In the genomic region with DNA sequence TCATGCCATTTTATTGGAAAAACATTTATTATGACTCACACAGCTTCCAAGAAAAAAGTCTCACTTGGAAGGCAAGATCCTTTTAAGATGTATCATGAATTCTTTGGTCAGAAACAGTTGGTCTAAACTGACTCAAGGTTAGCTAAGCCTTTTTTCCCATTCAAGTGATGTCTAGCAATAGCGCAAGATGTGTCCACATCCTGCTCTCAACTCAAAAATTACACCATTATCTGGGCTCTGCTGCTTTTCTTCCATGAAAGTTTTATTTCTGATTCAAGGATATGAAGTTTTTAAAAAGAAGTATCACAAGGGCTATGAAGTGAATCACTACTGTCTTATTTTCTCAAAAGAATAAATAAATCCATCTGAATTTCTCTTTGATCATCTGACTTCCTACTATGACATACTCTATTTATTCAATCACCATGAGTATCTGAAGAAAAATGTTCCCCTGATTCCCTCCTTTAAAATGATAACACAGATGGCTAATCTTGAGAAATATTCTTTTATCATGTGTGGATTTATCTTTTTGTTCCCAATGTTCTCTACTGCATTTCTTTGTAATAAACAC, we compare ENCODE assay signal across 1 cellular context.
TF ChIP-seq lines count a peak whose summit lies in the region.

No MANE protein-coding gene starts in this region.

TF ChIP-seq in A549, 52 proteins besides CTCF, POLR2A, EP300 and RAD21 (continued from another document):
- TF ChIP-seq, protein P1, sequence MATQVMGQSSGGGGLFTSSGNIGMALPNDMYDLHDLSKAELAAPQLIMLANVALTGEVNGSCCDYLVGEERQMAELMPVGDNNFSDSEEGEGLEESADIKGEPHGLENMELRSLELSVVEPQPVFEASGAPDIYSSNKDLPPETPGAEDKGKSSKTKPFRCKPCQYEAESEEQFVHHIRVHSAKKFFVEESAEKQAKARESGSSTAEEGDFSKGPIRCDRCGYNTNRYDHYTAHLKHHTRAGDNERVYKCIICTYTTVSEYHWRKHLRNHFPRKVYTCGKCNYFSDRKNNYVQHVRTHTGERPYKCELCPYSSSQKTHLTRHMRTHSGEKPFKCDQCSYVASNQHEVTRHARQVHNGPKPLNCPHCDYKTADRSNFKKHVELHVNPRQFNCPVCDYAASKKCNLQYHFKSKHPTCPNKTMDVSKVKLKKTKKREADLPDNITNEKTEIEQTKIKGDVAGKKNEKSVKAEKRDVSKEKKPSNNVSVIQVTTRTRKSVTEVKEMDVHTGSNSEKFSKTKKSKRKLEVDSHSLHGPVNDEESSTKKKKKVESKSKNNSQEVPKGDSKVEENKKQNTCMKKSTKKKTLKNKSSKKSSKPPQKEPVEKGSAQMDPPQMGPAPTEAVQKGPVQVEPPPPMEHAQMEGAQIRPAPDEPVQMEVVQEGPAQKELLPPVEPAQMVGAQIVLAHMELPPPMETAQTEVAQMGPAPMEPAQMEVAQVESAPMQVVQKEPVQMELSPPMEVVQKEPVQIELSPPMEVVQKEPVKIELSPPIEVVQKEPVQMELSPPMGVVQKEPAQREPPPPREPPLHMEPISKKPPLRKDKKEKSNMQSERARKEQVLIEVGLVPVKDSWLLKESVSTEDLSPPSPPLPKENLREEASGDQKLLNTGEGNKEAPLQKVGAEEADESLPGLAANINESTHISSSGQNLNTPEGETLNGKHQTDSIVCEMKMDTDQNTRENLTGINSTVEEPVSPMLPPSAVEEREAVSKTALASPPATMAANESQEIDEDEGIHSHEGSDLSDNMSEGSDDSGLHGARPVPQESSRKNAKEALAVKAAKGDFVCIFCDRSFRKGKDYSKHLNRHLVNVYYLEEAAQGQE (IDR thresholded peaks at IDR 0.05), result no peak
- TF ChIP-seq, protein P2, sequence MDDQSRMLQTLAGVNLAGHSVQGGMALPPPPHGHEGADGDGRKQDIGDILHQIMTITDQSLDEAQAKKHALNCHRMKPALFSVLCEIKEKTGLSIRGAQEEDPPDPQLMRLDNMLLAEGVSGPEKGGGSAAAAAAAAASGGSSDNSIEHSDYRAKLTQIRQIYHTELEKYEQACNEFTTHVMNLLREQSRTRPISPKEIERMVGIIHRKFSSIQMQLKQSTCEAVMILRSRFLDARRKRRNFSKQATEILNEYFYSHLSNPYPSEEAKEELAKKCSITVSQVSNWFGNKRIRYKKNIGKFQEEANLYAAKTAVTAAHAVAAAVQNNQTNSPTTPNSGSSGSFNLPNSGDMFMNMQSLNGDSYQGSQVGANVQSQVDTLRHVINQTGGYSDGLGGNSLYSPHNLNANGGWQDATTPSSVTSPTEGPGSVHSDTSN (IDR thresholded peaks at IDR 0.05), result no peak
- TF ChIP-seq HOXB5 (CRISPR knock-in tag; IDR thresholded peaks at IDR 0.05) (no peak), CBX8 (IDR thresholded peaks at IDR 0.05) (no peak), ESRRA (IDR thresholded peaks at IDR 0.05; ENCODE audit: borderline replicate concordance, low read length) (no peak), ZFP36 (IDR thresholded peaks at IDR 0.05; ENCODE audit: borderline replicate concordance, partially characterized antibody) (no peak), JUN (IDR thresholded peaks at IDR 0.05) (0 out of 5 replicates have a peak, but pooled peaks of 1 of the 2 experiments have one; percentile 31), KDM5A (IDR thresholded peaks at IDR 0.05) (no peak), EHMT2 (IDR thresholded peaks at IDR 0.05; ENCODE audit: low read depth) (no peak), SREBF2 (IDR thresholded peaks at IDR 0.05) (no peak), KDM1A (IDR thresholded peaks at IDR 0.05; ENCODE audit: low read depth) (no peak), FOSL2 (IDR thresholded peaks at IDR 0.05) (peak; percentile 45; the same call in 1 of the 2 replicates), FOSL2 (CRISPR knock-in tag; IDR thresholded peaks at IDR 0.05) (peak; percentile 29; the same call in 1 of the 2 replicates), CEBPB (IDR thresholded peaks at IDR 0.05) (peak in 1 of 2 experiments; percentile 13; a peak in 1 of 4 replicates), POLR2AphosphoS2 (conservative IDR thresholded peaks at IDR 0.05; ENCODE audit: low read length) (no peak), HDAC2 (IDR thresholded peaks at IDR 0.05) (no peak), JUNB (IDR thresholded peaks at IDR 0.05) (peak; percentile 73), MAZ (IDR thresholded peaks at IDR 0.05; ENCODE audit: borderline replicate concordance, low read depth, low read length) (no peak), SMC3 (IDR thresholded peaks at IDR 0.05) (no peak)
- TF ChIP-seq, protein P3, sequence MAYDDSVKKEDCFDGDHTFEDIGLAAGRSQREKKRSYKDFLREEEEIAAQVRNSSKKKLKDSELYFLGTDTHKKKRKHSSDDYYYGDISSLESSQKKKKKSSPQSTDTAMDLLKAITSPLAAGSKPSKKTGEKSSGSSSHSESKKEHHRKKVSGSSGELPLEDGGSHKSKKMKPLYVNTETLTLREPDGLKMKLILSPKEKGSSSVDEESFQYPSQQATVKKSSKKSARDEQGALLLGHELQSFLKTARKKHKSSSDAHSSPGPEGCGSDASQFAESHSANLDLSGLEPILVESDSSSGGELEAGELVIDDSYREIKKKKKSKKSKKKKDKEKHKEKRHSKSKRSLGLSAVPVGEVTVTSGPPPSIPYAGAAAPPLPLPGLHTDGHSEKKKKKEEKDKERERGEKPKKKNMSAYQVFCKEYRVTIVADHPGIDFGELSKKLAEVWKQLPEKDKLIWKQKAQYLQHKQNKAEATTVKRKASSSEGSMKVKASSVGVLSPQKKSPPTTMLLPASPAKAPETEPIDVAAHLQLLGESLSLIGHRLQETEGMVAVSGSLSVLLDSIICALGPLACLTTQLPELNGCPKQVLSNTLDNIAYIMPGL (CRISPR knock-in tag; IDR thresholded peaks at IDR 0.05; ENCODE audit: borderline replicate concordance), result no peak
- TF ChIP-seq, protein P4, sequence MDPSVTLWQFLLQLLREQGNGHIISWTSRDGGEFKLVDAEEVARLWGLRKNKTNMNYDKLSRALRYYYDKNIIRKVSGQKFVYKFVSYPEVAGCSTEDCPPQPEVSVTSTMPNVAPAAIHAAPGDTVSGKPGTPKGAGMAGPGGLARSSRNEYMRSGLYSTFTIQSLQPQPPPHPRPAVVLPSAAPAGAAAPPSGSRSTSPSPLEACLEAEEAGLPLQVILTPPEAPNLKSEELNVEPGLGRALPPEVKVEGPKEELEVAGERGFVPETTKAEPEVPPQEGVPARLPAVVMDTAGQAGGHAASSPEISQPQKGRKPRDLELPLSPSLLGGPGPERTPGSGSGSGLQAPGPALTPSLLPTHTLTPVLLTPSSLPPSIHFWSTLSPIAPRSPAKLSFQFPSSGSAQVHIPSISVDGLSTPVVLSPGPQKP (IDR thresholded peaks at IDR 0.05; ENCODE audit: low read depth, low read length), result no peak
TF ChIP-seq in A549: peak in this region for 4.
